Comparison of ENCODE assay signal across 22 cellular contexts in genomic region chr2:237056271-237056875, GRCh38. TPM values are rescaled to one million over a fixed set of nuclear protein-coding genes. Genes with fewer than 3 reads are reported as not detected.
DNase-seq lines count a peak whose midpoint lies in the region; TF ChIP-seq lines count a peak whose summit lies in the region.
"Had no signal": no experiment of that assay in that cellular context is flagged by ENCODE, and none has a peak within 500 bp of the region (broad histone marks: within the 10 kb centered on the region; RNA-seq: fewer than 3 reads in every experiment).

No MANE protein-coding gene starts in this region.

- H4K12ac ChIP-seq in trophoblast cell (ENCODE audit: low read depth, low read length), result peak overlapping the region; percentile 37

- no peak overlapping the region for H3K23ac ChIP-seq in trophoblast cell (ENCODE audit: low read length)

- H3K9me3 ChIP-seq in trophoblast cell (ENCODE audit: insufficient read depth, low read depth, low read length), result no peaks in the 10 kb centered on the region
- no peaks in the 10 kb centered on the region for H3K9me3 ChIP-seq in CD8-positive, alpha-beta memory T cell (ENCODE audit: low read length)
- H3K9me3 ChIP-seq: MG63, SJSA1 had no signal

- no peak overlapping the region for H3K4ac ChIP-seq in trophoblast cell (ENCODE audit: low read depth, low read length)

- peak overlapping the region; percentile 87 for H2BK12ac ChIP-seq in trophoblast cell (ENCODE audit: low read length)

- peak overlapping the region; percentile 46 for H3K14ac ChIP-seq in trophoblast cell (ENCODE audit: low read length)

- no peak overlapping the region for H3K27ac Mint-ChIP-seq in CD8-positive, alpha-beta memory T cell
- H3K27ac Mint-ChIP-seq: CD8-positive, alpha-beta T cell had no signal

- no peak overlapping the region for H3K4me3 ChIP-seq in trophoblast cell (ENCODE audit: low read depth, low read length)
- no peak overlapping the region for H3K4me3 ChIP-seq in CD8-positive, alpha-beta memory T cell (ENCODE audit: low read length)
- H3K4me3 ChIP-seq: MG63, SJSA1 had no signal

- POLR2A ChIA-PET in CD8-positive, alpha-beta memory T cell (lab: Charles Lee), result no interaction called here

- H3K4me3 Mint-ChIP-seq in CD8-positive, alpha-beta memory T cell, result no peak overlapping the region
- H3K4me3 Mint-ChIP-seq: CD8-positive, alpha-beta T cell had no signal

- H3K27ac ChIP-seq in VCaP (peak overlapping the region; percentile 46; the same call in 1 of the 2 replicates), trophoblast cell (ENCODE audit: low read depth, low read length) (peak overlapping the region; percentile 84)
- no peak overlapping the region for H3K27ac ChIP-seq in CD8-positive, alpha-beta memory T cell (ENCODE audit: low read depth, low read length)
- H3K27ac ChIP-seq: SJSA1 had no signal

- peak overlapping the region; percentile 3 for H4K8ac ChIP-seq in trophoblast cell (ENCODE audit: low read depth, low read length)

- H3K36me3 Mint-ChIP-seq in CD8-positive, alpha-beta memory T cell, result no peaks in the 10 kb centered on the region
- H3K36me3 Mint-ChIP-seq: CD8-positive, alpha-beta T cell had no signal

- H3K79me2 ChIP-seq in trophoblast cell (ENCODE audit: control insufficient read depth, insufficient read depth, low read length, poor library complexity), result peaks cover 10% of the 10 kb centered on the region

- H3K18ac ChIP-seq in trophoblast cell (ENCODE audit: low read length), result peak overlapping the region; percentile 12

- no peak for TF ChIP-seq CTCF in VCaP (conservative IDR thresholded peaks at IDR 0.05)

- peak overlapping the region; percentile 79 for H2BK5ac ChIP-seq in trophoblast cell (ENCODE audit: low read depth, low read length, poor library complexity)

- no CpG with 5 or more reads among the region's 12 CpGs for WGBS in trophoblast cell (ENCODE audit: extremely low coverage, insufficient coverage, insufficient read length)

- DNase-seq in NCI-H526 (lab: John Stamatoyannopoulos, UW), result peak; percentile 5 to 56
- DNase-seq in left kidney (ENCODE audit: low read depth, low spot score), result peak; percentile 60
- peak in 1 of 2 donors; percentile 23 for DNase-seq in trophoblast cell
- DNase-seq in CD8-positive, alpha-beta memory T cell, result no peak
- no peak for DNase-seq in NAMALWA (ENCODE audit: low spot score)
- DNase-seq in NCI-H146 (lab: John Stamatoyannopoulos, UW), result no peak
- DNase-seq in activated naive CD4-positive, alpha-beta T cell treated with Interleukin-2 at 50 U/mL for 16 hours, result no peak
- DNase-seq: C1 segment of cervical spinal cord; CD8-positive, alpha-beta T cell; DMS 273 treated with DMSO at 0.1 percent for 48 hours; DMS79; H7; MG63; NCI-H1694 treated with DMSO at 0.1 percent for 48 hours; NCI-H2081; NCI-H2227 treated with DMSO at 0.1 percent for 48 hours; NCI-H774; NK-92 treated with Interleukin-12 subunit alpha and Interleukin-12 subunit beta, amount 100 ng/mL, for 24 hours; Right ventricle myocardium superior; RPMI8226 had no signal

- H2AFZ ChIP-seq in trophoblast cell (ENCODE audit: insufficient read depth, low read length, poor library complexity), result no peak overlapping the region

- H3K4me1 ChIP-seq in trophoblast cell (ENCODE audit: control insufficient read depth in 1 of 2, insufficient read depth in 2 of 2, low read length in 2 of 2), result peaks cover 32 to 43% of the 10 kb centered on the region in 2 experiments
- H3K4me1 ChIP-seq in CD8-positive, alpha-beta memory T cell (ENCODE audit: insufficient read depth, low read length), result no peaks in the 10 kb centered on the region

- CTCF ChIA-PET in CD8-positive, alpha-beta memory T cell (lab: Charles Lee), result no interaction called here

- H2BK120ac ChIP-seq in trophoblast cell (ENCODE audit: insufficient read depth, low read length, poor library complexity), result peak overlapping the region; percentile 35

- no peaks in the 10 kb centered on the region for H3K4me1 Mint-ChIP-seq in CD8-positive, alpha-beta memory T cell

- H3K79me1 ChIP-seq in trophoblast cell (ENCODE audit: low read length), result peaks cover 50% of the 10 kb centered on the region

- no peak overlapping the region for H3K9ac ChIP-seq in trophoblast cell (ENCODE audit: low read length)

- no peaks in the 10 kb centered on the region for H3K36me3 ChIP-seq in trophoblast cell (ENCODE audit: control insufficient read depth in 1 of 2, insufficient read depth in 2 of 2, low read length in 2 of 2)
- no peaks in the 10 kb centered on the region for H3K36me3 ChIP-seq in CD8-positive, alpha-beta memory T cell (ENCODE audit: insufficient read depth, low read length)
- H3K36me3 ChIP-seq: MG63, SJSA1 had no signal

- peak overlapping the region; percentile 42 for H3K4me2 ChIP-seq in trophoblast cell (ENCODE audit: low read length)

- H3K27me3 ChIP-seq in trophoblast cell (ENCODE audit: insufficient read depth, low read length), result no peaks in the 10 kb centered on the region
- H3K27me3 ChIP-seq in CD8-positive, alpha-beta memory T cell (ENCODE audit: insufficient read depth, low read length, poor library complexity, severe bottlenecking), result no peaks in the 10 kb centered on the region
- H3K27me3 ChIP-seq: MG63, SJSA1 had no signal

- peak overlapping the region; percentile 16 for H2AK5ac ChIP-seq in trophoblast cell (ENCODE audit: low read length)

- H3K9me3 Mint-ChIP-seq in CD8-positive, alpha-beta memory T cell, result no peaks in the 10 kb centered on the region
- H3K9me3 Mint-ChIP-seq: CD8-positive, alpha-beta T cell had no signal

- H3K27me3 Mint-ChIP-seq in CD8-positive, alpha-beta memory T cell, result peaks cover 9 to 19% of the 10 kb centered on the region in 2 donors

- H4K91ac ChIP-seq in trophoblast cell (ENCODE audit: low read depth, low read length), result peak overlapping the region; percentile 52

RNA-seq across cellular contexts. Expression of gene COPS8, which starts 29.3 kb away (rescaled TPM):
- 29.9 and 33.6 TPM in 2 replicates for polyA plus RNA-seq in trophoblast cell (2013)
- 10 to 100 TPM; 75.4 to 77.2 TPM for total RNA-seq in CD8-positive, alpha-beta memory T cell
- polyA plus RNA-seq in CD8-positive, alpha-beta memory T cell, result 67.4 TPM

Comparison
In these comparisons a context has a peak if more than half of its experiments do, and no peak if none do; other contexts are left out.
1. DNase-seq: peak in NCI-H526 (2 of 2) and left kidney (single experiment); none in CD8-positive, alpha-beta memory T cell (0 of 5), NAMALWA (single experiment), NCI-H146 (single experiment) and activated naive CD4-positive, alpha-beta T cell treated with Interleukin-2 at 50 U/mL for 16 hours (single experiment).